Comparison of ENCODE assay signal across 9 cellular contexts in the genomic region with DNA sequence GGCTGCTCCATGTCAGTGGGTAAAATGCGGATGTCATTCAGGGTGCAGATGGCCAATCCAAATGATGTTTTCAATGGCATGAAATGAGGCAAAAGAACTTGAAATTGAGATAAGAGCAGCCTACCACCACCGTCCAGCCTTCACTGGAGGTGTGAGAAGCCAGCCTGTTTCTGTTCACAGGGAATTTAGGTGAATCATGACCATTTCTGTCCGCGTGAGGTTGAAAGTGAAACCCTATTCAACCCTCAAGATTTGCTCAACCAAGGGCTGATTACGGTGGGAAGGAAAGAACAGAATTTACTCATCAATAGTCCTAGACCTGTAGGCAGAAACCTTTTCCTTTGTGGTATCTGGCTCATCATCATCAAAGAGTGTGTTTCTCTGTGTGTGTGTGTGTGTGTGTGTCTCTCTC.
DNase-seq lines count a peak whose midpoint lies in the region; ATAC-seq, FAIRE-seq and TF ChIP-seq lines count a peak whose summit lies in the region.
"Had no signal": no experiment of that assay in that cellular context is flagged by ENCODE, and none has a peak within 500 bp of the region (broad histone marks: within the 10 kb centered on the region; RNA-seq: fewer than 3 reads in every experiment).

No MANE protein-coding gene starts in this region.

- FAIRE-seq in RCC 7860 (lab: Jason Lieb, UNC), result no peak

- intact Hi-C loops in spleen (cut with DNase I; ENCODE audit: low total_unique reads), result no loop called here
- intact Hi-C loops in colonic mucosa (cut with DNase I), result no loop called here

- no peak overlapping the region for H3K9ac ChIP-seq in colonic mucosa (ENCODE audit: low read depth in 2 of 2, low read length in 2 of 2)

- peak overlapping the region; percentile 39 for H3K4me3 ChIP-seq in effector memory CD4-positive, alpha-beta T cell (ENCODE audit: insufficient read depth, low read depth, low read length, poor library complexity, severe bottlenecking)
- peak overlapping the region in 1 of 8 donors; percentile 32 for H3K4me3 ChIP-seq in spleen
- H3K4me3 ChIP-seq in colonic mucosa, result no peak overlapping the region

- H3K27ac ChIP-seq in effector memory CD4-positive, alpha-beta T cell (ENCODE audit: insufficient read depth, low read length, poor library complexity, severe bottlenecking), result no peak overlapping the region
- no peak overlapping the region for H3K27ac ChIP-seq in spleen
- H3K27ac ChIP-seq in colonic mucosa, result no peak overlapping the region
- H3K27ac ChIP-seq: VCaP had no signal

- H3K36me3 ChIP-seq in effector memory CD4-positive, alpha-beta T cell (ENCODE audit: control insufficient read depth, insufficient read depth, low read length), result no peaks in the 10 kb centered on the region
- H3K36me3 ChIP-seq in spleen, result no peaks in the 10 kb centered on the region
- no peaks in the 10 kb centered on the region for H3K36me3 ChIP-seq in colonic mucosa

- peaks cover 8% of the 10 kb centered on the region for H3K4me1 ChIP-seq in effector memory CD4-positive, alpha-beta T cell (ENCODE audit: control insufficient read depth, insufficient read depth, low read length, poor library complexity, severe bottlenecking)
- H3K4me1 ChIP-seq in spleen (peaks cover 0 to 15% (median 5%) of the 10 kb centered on the region in 6 donors), colonic mucosa (no peaks in the 10 kb centered on the region)

- no peak for TF ChIP-seq CTCF in GM10266 (IDR thresholded peaks at IDR 0.05; ENCODE audit: control insufficient read depth, insufficient read depth, low read depth, missing control alignments)
- no peak for TF ChIP-seq CTCF in spleen (IDR thresholded peaks at IDR 0.05 in 8 of 11, conservative IDR thresholded peaks at IDR 0.05 in 3 of 11)
- TF ChIP-seq CTCF in colonic mucosa (IDR thresholded peaks at IDR 0.05), result no peak

- 54 to 71% (median 65%) methylated on average over 5 of the region's 5 CpGs for WGBS in spleen, 5 donors

- no peak for TF ChIP-seq POLR2A in spleen (IDR thresholded peaks at IDR 0.05)

- peak; percentile 92 for ATAC-seq in GM21825 (IDR thresholded peaks at IDR 0.05; ENCODE audit: unreplicated experiment)

- no peaks in the 10 kb centered on the region for H3K27me3 ChIP-seq in effector memory CD4-positive, alpha-beta T cell (replicated peaks; ENCODE audit: control insufficient read depth, insufficient read depth, low read length, poor library complexity, severe bottlenecking)
- no peaks in the 10 kb centered on the region for H3K27me3 ChIP-seq in spleen (replicated peaks in 1 of 7)
- no peaks in the 10 kb centered on the region for H3K27me3 ChIP-seq in colonic mucosa

- no peaks in the 10 kb centered on the region for H3K9me3 ChIP-seq in effector memory CD4-positive, alpha-beta T cell (ENCODE audit: control insufficient read depth, low read length)
- H3K9me3 ChIP-seq in spleen (peaks cover 0 to 7% (median 0%) of the 10 kb centered on the region in 8 donors), colonic mucosa (no peaks in the 10 kb centered on the region)

- DNase-seq in GM10266 (ENCODE audit: extremely low spot score), result peak; percentile 51
- DNase-seq in RCC 7860 (ENCODE audit: low spot score), result peak; percentile 9
- DNase-seq in effector memory CD4-positive, alpha-beta T cell, result no peak
- DNase-seq in NCI-H446 treated with DMSO at 0.1 percent for 48 hours (lab: John Stamatoyannopoulos, UW), result no peak
- no peak for DNase-seq in spleen
- DNase-seq in germinal center (ENCODE audit: low spot score), result no peak
- DNase-seq in colonic mucosa, result no peak

Comparison
In these comparisons a context has a peak if more than half of its experiments do, and no peak if none do; other contexts are left out.
1. DNase-seq: peak in GM10266 (single experiment) and RCC 7860 (single experiment); none in effector memory CD4-positive, alpha-beta T cell (0 of 3), NCI-H446 treated with DMSO at 0.1 percent for 48 hours (single experiment), spleen (single experiment), germinal center (single experiment) and colonic mucosa (single experiment).